Comparison of ENCODE assay signal across 19 cellular contexts in genomic region chr14:100832311-100832960, GRCh38. TPM values are rescaled to one million over a fixed set of nuclear protein-coding genes. Genes with fewer than 3 reads are reported as not detected.
DNase-seq lines count a peak whose midpoint lies in the region; ATAC-seq, FAIRE-seq and TF ChIP-seq lines count a peak whose summit lies in the region.
"Had no signal": no experiment of that assay in that cellular context is flagged by ENCODE, and none has a peak within 500 bp of the region (broad histone marks: within the 10 kb centered on the region; RNA-seq: fewer than 3 reads in every experiment).

No MANE protein-coding gene starts in this region.

- H3K27me3 Mint-ChIP-seq in astrocyte (ENCODE audit: low read depth, unreplicated experiment), result peaks cover 30% of the 10 kb centered on the region

- TF ChIP-seq CTCF in astrocyte (IDR thresholded peaks at IDR 0.05; ENCODE audit: insufficient read depth, low read depth, low read length), result no peak
- no peak for TF ChIP-seq CTCF in smooth muscle cell (IDR thresholded peaks at IDR 0.05; ENCODE audit: borderline replicate concordance, insufficient read depth, poor library complexity, severe bottlenecking)
- TF ChIP-seq CTCF in GM13977 (IDR thresholded peaks at IDR 0.05; ENCODE audit: extremely low read depth, insufficient read depth, missing control alignments), result no peak

- in situ Hi-C loops in GM13977 (cut with MboI; ENCODE audit: low pct_unique_long_range_greater_than_20kb, low sequenced_read_pairs, unreplicated experiment), result no loop called here

- DNase-seq in NCI-H82 (lab: John Stamatoyannopoulos, UW), result peak; percentile 43
- no peak for DNase-seq in NCI-H82 treated with DMSO at 0.1 percent for 48 hours (lab: John Stamatoyannopoulos, UW; ENCODE audit: unreplicated experiment)
- DNase-seq in astrocyte (ENCODE audit: low read depth), result no peak
- DNase-seq in smooth muscle cell (lab: John Stamatoyannopoulos, UW; ENCODE audit: unreplicated experiment), result no peak
- no peak for DNase-seq in stimulated activated naive CD8-positive, alpha-beta T cell treated with anti-CD3 and anti-CD28 coated beads, Interleukin-15, Interleukin-2, amounts not matched to agents 100 U/mL and 50 U/mL, for 24 hours
- no peak for DNase-seq in GM13977 (ENCODE audit: low spot score)
- DNase-seq: Calu3, DMS79, MG63, NCI-H1092 treated with DMSO at 0.1 percent for 48 hours, NCI-H187, NCI-H524, PC-9 had no signal

- H3K27ac ChIP-seq in astrocyte (ENCODE audit: low read depth, low read length) (no peak overlapping the region), iPS-20b (ENCODE audit: low read length) (no peak overlapping the region), smooth muscle cell (ENCODE audit: low read depth) (no peak overlapping the region)
- H3K27ac ChIP-seq: PC-9, SK-N-MC had no signal

- peaks cover 11% of the 10 kb centered on the region for H3K9me3 Mint-ChIP-seq in astrocyte (ENCODE audit: unreplicated experiment)

- no peak overlapping the region for H3K27ac Mint-ChIP-seq in astrocyte (ENCODE audit: unreplicated experiment)

- H3K27me3 ChIP-seq in astrocyte (ENCODE audit: insufficient read depth, low read length), result no peaks in the 10 kb centered on the region
- H3K27me3 ChIP-seq in iPS-20b (ENCODE audit: insufficient read depth, low read length), result peaks cover 3% of the 10 kb centered on the region; the same call in 1 of the 2 replicates
- no peaks in the 10 kb centered on the region for H3K27me3 ChIP-seq in smooth muscle cell (ENCODE audit: low read depth)
- H3K27me3 ChIP-seq: MG63 had no signal

- H3K9ac ChIP-seq in astrocyte (ENCODE audit: low read length) (no peak overlapping the region), iPS-20b (ENCODE audit: low read depth, low read length) (peak overlapping the region; percentile 32; the same call in 1 of the 2 replicates), smooth muscle cell (ENCODE audit: low read depth) (no peak overlapping the region)

- H3K4me3 ChIP-seq in astrocyte (ENCODE audit: insufficient read depth, low read depth, low read length) (no peak overlapping the region), iPS-20b (ENCODE audit: low read length) (peak overlapping the region; percentile 4; the same call in 1 of the 2 replicates), smooth muscle cell (no peak overlapping the region)
- H3K4me3 ChIP-seq: GM12878, MG63, PC-9, SK-N-MC had no signal

- H3K4me1 ChIP-seq in astrocyte (ENCODE audit: insufficient read depth, low read length), result peaks cover 10% of the 10 kb centered on the region
- peaks cover 31% of the 10 kb centered on the region; the same call in 1 of the 2 replicates for H3K4me1 ChIP-seq in iPS-20b (ENCODE audit: insufficient read depth, low read length)
- peaks cover 35% of the 10 kb centered on the region for H3K4me1 ChIP-seq in smooth muscle cell (ENCODE audit: low read depth)

- peaks cover 95% of the 10 kb centered on the region for H4K20me1 ChIP-seq in astrocyte (ENCODE audit: insufficient read depth, low read length)
- H4K20me1 ChIP-seq in smooth muscle cell (ENCODE audit: low read depth), result no peaks in the 10 kb centered on the region

- H3F3A ChIP-seq in smooth muscle cell (ENCODE audit: low read depth), result peaks cover 5% of the 10 kb centered on the region

- ATAC-seq in stimulated activated naive CD8-positive, alpha-beta T cell treated with anti-CD3 and anti-CD28 coated beads, Interleukin-15, Interleukin-2, amounts not matched to agents 100 U/mL and 50 U/mL, for 24 hours, result no peak
- no peak for ATAC-seq in GM18519 (IDR thresholded peaks at IDR 0.05; ENCODE audit: low FRiP score, unreplicated experiment)
- ATAC-seq: GM12878 had no signal

- H3K4me1 Mint-ChIP-seq in astrocyte (ENCODE audit: low read depth, unreplicated experiment), result peaks cover 1% of the 10 kb centered on the region

- H3K36me3 Mint-ChIP-seq in astrocyte (ENCODE audit: low read depth, unreplicated experiment), result peaks cover under 1% of the 10 kb centered on the region

- H3K9me3 ChIP-seq in astrocyte (ENCODE audit: insufficient read depth, low read depth, low read length) (no peaks in the 10 kb centered on the region), iPS-20b (ENCODE audit: insufficient read depth, low read depth, low read length) (no peaks in the 10 kb centered on the region), smooth muscle cell (replicated peaks; ENCODE audit: low read depth) (no peaks in the 10 kb centered on the region)
- H3K9me3 ChIP-seq: MG63 had no signal

- H3K4me2 ChIP-seq in astrocyte (ENCODE audit: low read length) (peak overlapping the region; percentile 5), smooth muscle cell (no peak overlapping the region)
- H3K4me2 ChIP-seq: PC-9 had no signal

- 64% methylated on average over 21 of the region's 21 CpGs for WGBS in smooth muscle cell (ENCODE audit: low lambda C conversion rate)

- H3K79me2 ChIP-seq in astrocyte (ENCODE audit: insufficient read depth, low read length) (peaks cover 91% of the 10 kb centered on the region), smooth muscle cell (ENCODE audit: low read depth) (no peaks in the 10 kb centered on the region)

- H3K4me3 Mint-ChIP-seq in astrocyte (ENCODE audit: unreplicated experiment), result no peak overlapping the region

- H3K36me3 ChIP-seq in astrocyte (ENCODE audit: insufficient read depth, low read length) (peaks cover 32% of the 10 kb centered on the region), iPS-20b (ENCODE audit: insufficient read depth, low read depth, low read length) (no peaks in the 10 kb centered on the region), smooth muscle cell (ENCODE audit: low read depth) (no peaks in the 10 kb centered on the region)
- H3K36me3 ChIP-seq: MG63 had no signal

- no peak overlapping the region for H2AFZ ChIP-seq in astrocyte (ENCODE audit: low read depth, low read length)
- H2AFZ ChIP-seq in smooth muscle cell (ENCODE audit: low read depth), result peak overlapping the region; percentile 68
- H2AFZ ChIP-seq: PC-9 had no signal

- no peak for FAIRE-seq in astrocyte (lab: Jason Lieb, UNC)
- FAIRE-seq: A204.1, GM12878, GM19239 had no signal

RNA-seq across cellular contexts. Expression of gene MEG3, which starts 6.5 kb away (rescaled TPM):
- total RNA-seq in astrocyte (not detected in 2 replicates), smooth muscle cell (not detected in 2 replicates)
- polyA plus RNA-seq in smooth muscle cell, result 0.70 TPM in 1 of 2 replicates, not detected in the other
- total RNA-seq: Calu3, PC-9 had no signal
